Comparison of ENCODE assay signal across 1 cellular context in the genomic region with DNA sequence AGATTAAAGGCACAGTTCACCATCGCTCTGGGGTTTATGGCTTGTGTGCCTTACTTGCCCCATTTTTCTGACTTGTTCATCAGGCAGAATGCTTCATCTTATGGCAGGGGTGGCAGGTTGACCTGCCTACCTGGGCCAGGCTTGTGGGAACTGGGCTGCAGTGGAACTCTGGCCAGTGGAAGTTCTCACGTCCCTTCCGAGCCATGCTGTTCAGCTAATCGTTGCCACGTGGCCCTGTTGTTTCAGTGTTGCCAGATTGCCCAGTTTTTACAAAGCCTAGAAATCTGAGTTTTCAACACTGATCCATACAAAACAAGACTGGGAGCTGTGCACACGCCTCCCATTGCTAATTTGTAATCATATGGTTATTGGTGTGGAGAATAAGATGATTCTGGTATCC.
TF ChIP-seq lines count a peak whose summit lies in the region.

No MANE protein-coding gene starts in this region.

TF ChIP-seq in K562, 482 proteins besides CTCF, POLR2A, EP300 and RAD21 (continued from another document):
- TF ChIP-seq, protein P1, sequence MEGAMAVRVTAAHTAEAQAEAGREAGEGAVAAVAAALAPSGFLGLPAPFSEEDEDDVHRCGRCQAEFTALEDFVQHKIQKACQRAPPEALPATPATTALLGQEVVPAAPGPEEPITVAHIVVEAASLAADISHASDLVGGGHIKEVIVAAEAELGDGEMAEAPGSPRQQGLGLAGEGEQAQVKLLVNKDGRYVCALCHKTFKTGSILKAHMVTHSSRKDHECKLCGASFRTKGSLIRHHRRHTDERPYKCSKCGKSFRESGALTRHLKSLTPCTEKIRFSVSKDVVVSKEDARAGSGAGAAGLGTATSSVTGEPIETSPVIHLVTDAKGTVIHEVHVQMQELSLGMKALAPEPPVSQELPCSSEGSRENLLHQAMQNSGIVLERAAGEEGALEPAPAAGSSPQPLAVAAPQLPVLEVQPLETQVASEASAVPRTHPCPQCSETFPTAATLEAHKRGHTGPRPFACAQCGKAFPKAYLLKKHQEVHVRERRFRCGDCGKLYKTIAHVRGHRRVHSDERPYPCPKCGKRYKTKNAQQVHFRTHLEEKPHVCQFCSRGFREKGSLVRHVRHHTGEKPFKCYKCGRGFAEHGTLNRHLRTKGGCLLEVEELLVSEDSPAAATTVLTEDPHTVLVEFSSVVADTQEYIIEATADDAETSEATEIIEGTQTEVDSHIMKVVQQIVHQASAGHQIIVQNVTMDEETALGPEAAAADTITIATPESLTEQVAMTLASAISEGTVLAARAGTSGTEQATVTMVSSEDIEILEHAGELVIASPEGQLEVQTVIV (CRISPR knock-in tag; IDR thresholded peaks at IDR 0.05; ENCODE audit: borderline replicate concordance), result no peak
- TF ChIP-seq ZNF589 (CRISPR knock-in tag; IDR thresholded peaks at IDR 0.05; ENCODE audit: low read depth), result no peak
TF ChIP-seq in K562: peak in this region for 0.
